In the genomic region with DNA sequence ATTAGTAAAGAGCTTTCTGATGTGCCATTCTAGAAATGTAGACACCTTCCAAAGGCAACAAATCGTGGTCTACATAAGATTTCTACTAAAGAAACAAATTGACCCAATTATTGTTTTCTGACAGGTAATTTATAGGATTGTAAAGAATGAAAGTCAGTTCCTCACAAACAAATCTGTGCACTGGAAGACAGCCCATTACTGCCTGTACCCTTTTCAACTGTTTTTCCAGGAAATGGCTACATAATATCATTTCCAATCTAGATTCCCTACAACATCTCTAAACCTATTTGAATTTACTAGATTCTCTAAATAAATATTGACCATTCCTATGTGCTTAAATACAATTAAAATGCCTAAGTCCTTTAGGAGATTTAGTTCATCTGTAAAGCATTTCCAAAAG, we compare ENCODE assay signal across 24 cellular contexts.
"Had no signal": no experiment of that assay in that cellular context is flagged by ENCODE, and none has a peak within 500 bp of the region (broad histone marks: within the 10 kb centered on the region; RNA-seq: fewer than 3 reads in every experiment).

No MANE protein-coding gene starts in this region.

- H3K36me3 ChIP-seq: neutrophil, pancreas, prostate gland, right atrium auricular region, right lobe of liver, sigmoid colon, stomach, thoracic aorta, thyroid gland, tibial nerve, upper lobe of left lung, vagina had no signal

- ATAC-seq: natural killer cell; pancreas; right lobe of liver; stimulated activated effector memory CD8-positive, alpha-beta T cell treated with anti-CD3 and anti-CD28 coated beads, Interleukin-12 subunit alpha, Interleukin-12 subunit beta, amount 100 ng/mL, for 72 hours; stimulated activated naive B cell treated with anti-CD40 and anti-IgM and Interleukin-4, amounts not matched to agents 10 μg/mL and 1 μg/mL and 100 μg/mL, for 72 hours had no signal

- H3K4me1 ChIP-seq: pancreas, prostate gland, right atrium auricular region, right lobe of liver, sigmoid colon, stomach, thyroid gland, tibial nerve, upper lobe of left lung, vagina had no signal

- H3K27me3 ChIP-seq: neutrophil, pancreas, right atrium auricular region, right lobe of liver, sigmoid colon, stomach, thyroid gland, tibial nerve, upper lobe of left lung, vagina had no signal

- DNase-seq: natural killer cell; nucleus accumbens; pancreas; retina; right lobe of liver; sigmoid colon; small intestine; stimulated activated CD4-positive, alpha-beta T cell treated with anti-CD3 and anti-CD28 coated beads, Interleukin-15, amount 100 ng/mL, for 24 hours; stimulated activated CD4-positive, alpha-beta T cell treated with anti-CD3 and anti-CD28 coated beads, Interleukin-2, amount 100 ng/mL, for 24 hours; stimulated activated CD4-positive, alpha-beta T cell treated with anti-CD3 and anti-CD28 coated beads, Interleukin-2, amount 100 ng/mL, for 48 hours; stimulated activated CD4-positive, alpha-beta T cell treated with anti-CD3 and anti-CD28 coated beads, Interleukin-4, amount 100 ng/mL, for 24 hours; stimulated activated naive B cell treated with anti-CD40 and anti-IgM and Interleukin-4, amounts not matched to agents 10 μg/mL and 1 μg/mL and 100 μg/mL, for 72 hours; stimulated activated naive CD4-positive, alpha-beta T cell treated with Interleukin-2 at 50 U/mL for 16 hours; stomach; thyroid gland; trophoblast cell; upper lobe of left lung had no signal

- H3K9me3 ChIP-seq: neutrophil, pancreas, prostate gland, right atrium auricular region, right lobe of liver, sigmoid colon, thoracic aorta, thyroid gland, tibial nerve, upper lobe of left lung, vagina had no signal

- H3K27ac ChIP-seq: neutrophil, pancreas, prostate gland, right atrium auricular region, right lobe of liver, sigmoid colon, stomach, thoracic aorta, thyroid gland, tibial nerve, upper lobe of left lung, vagina had no signal

- H3K4me3 ChIP-seq: pancreas, prostate gland, right atrium auricular region, right lobe of liver, sigmoid colon, stomach, thoracic aorta, thyroid gland, tibial nerve, upper lobe of left lung, vagina had no signal
